ENCODE assay signal across 9 cellular contexts in genomic region chrX:78650906-78651437, GRCh38. TPM values are rescaled to one million over a fixed set of nuclear protein-coding genes. Genes with fewer than 3 reads are reported as not detected.
DNase-seq lines count a peak whose midpoint lies in the region; ATAC-seq, FAIRE-seq and TF ChIP-seq lines count a peak whose summit lies in the region.
"Had no signal": no experiment of that assay in that cellular context is flagged by ENCODE, and none has a peak within 500 bp of the region (broad histone marks: within the 10 kb centered on the region; RNA-seq: fewer than 3 reads in every experiment).

No MANE protein-coding gene starts in this region.

- no peak overlapping the region for H3K27ac ChIP-seq in kidney (ENCODE audit: low read depth in 2 of 2, low read length in 2 of 2)

- no peak overlapping the region for H3K9ac ChIP-seq in kidney (ENCODE audit: low read length in 2 of 2)

- no peaks in the 10 kb centered on the region for H3K4me1 ChIP-seq in kidney (ENCODE audit: control insufficient read depth in 1 of 2, insufficient read depth in 1 of 2, low read depth in 1 of 2, low read length in 2 of 2)

- H3K9me3 Mint-ChIP-seq in activated T-cell treated with anti-CD3 and anti-CD28 coated beads, Interleukin-2, amount 50 U/mL, for 4 hours, result peaks cover 14% of the 10 kb centered on the region
- H3K9me3 Mint-ChIP-seq in T-cell, result peaks cover 0 to 5% (median 1%) of the 10 kb centered on the region in 3 donors

- intact Hi-C loops in kidney (cut with DNase I), result no loop called here

- FAIRE-seq in kidney (lab: Jason Lieb, UNC), result no peak

- POLR2A ChIA-PET in T-cell (lab: Charles Lee), result interaction anchor here in 1 of 2 donors (0.6 kb wide), 1 partner anchor 14 kb away, joined by 4 read pairs; no protein-coding TSS in a partner anchor

- no peaks in the 10 kb centered on the region for H3K27me3 Mint-ChIP-seq in activated T-cell treated with anti-CD3 and anti-CD28 coated beads, Interleukin-2, amount 50 U/mL, for 4 hours (ENCODE audit: low read depth)
- peaks cover 0 to 11% of the 10 kb centered on the region in 2 donors for H3K27me3 Mint-ChIP-seq in T-cell

- peak overlapping the region; percentile 35 for H3K4me3 Mint-ChIP-seq in activated T-cell treated with anti-CD3 and anti-CD28 coated beads, Interleukin-2, amount 50 U/mL, for 4 hours
- H3K4me3 Mint-ChIP-seq in T-cell, result peak overlapping the region in 2 of 3 donors; percentile 49 to 55

- H3K4me3 ChIP-seq in retinal pigment epithelial cell (ENCODE audit: low read length), result no peak overlapping the region
- H3K4me3 ChIP-seq in kidney (ENCODE audit: low read length in 2 of 2), result no peak overlapping the region

- CTCF ChIA-PET in T-cell (lab: Charles Lee), result no interaction called here

- H3K36me3 ChIP-seq in kidney (ENCODE audit: control insufficient read depth in 1 of 2, insufficient read depth in 2 of 2, low read length in 2 of 2), result no peaks in the 10 kb centered on the region

- no peaks in the 10 kb centered on the region for H3K36me3 Mint-ChIP-seq in activated T-cell treated with anti-CD3 and anti-CD28 coated beads, Interleukin-2, amount 50 U/mL, for 4 hours (ENCODE audit: insufficient read depth)
- H3K36me3 Mint-ChIP-seq in T-cell, result peaks cover 2% of the 10 kb centered on the region

- peaks cover 21% of the 10 kb centered on the region for H3K4me1 Mint-ChIP-seq in activated T-cell treated with anti-CD3 and anti-CD28 coated beads, Interleukin-2, amount 50 U/mL, for 4 hours (ENCODE audit: low read depth)
- peaks cover 19 to 25% (median 20%) of the 10 kb centered on the region in 3 donors for H3K4me1 Mint-ChIP-seq in T-cell

- peak; percentile 66 to 81 for ATAC-seq in activated T-cell treated with anti-CD3 and anti-CD28 coated beads, Interleukin-2, amount 50 U/mL, for 4 hours
- ATAC-seq in HG03095 (IDR thresholded peaks at IDR 0.05; ENCODE audit: unreplicated experiment) (peak; percentile 83), T-cell (replicated peaks in 1 of 4) (peak; percentile 50 to 75 (median 68))

- no peaks in the 10 kb centered on the region for H3K9me3 ChIP-seq in kidney (ENCODE audit: control insufficient read depth in 1 of 2, low read length in 2 of 2)

- no peak for TF ChIP-seq CTCF in retinal pigment epithelial cell (conservative IDR thresholded peaks at IDR 0.05; ENCODE audit: low read depth, low read length)
- no peak for TF ChIP-seq CTCF in GM20000 (IDR thresholded peaks at IDR 0.05; ENCODE audit: extremely low read depth, missing control alignments)
- no peak for TF ChIP-seq CTCF in kidney (IDR thresholded peaks at IDR 0.05; ENCODE audit: borderline replicate concordance, extremely low read depth, insufficient read depth)

- peak overlapping the region; percentile 9 to 20 for H3K27ac Mint-ChIP-seq in T-cell

- DNase-seq in activated T-cell treated with anti-CD3 and anti-CD28 coated beads, Interleukin-2, amount 50 U/mL, for 4 hours, result no peak
- DNase-seq in activated T-cell treated with anti-CD3 and anti-CD28 coated beads, Interleukin-2, amount 50 U/mL, for 1 hour, result no peak
- DNase-seq in T-cell, result no peak
- peak; percentile 5 for DNase-seq in retinal pigment epithelial cell (ENCODE audit: low read depth)
- DNase-seq in activated effector memory CD4-positive, alpha-beta T cell treated with anti-CD3 and anti-CD28 coated beads, Interleukin-2, amount 50 U/mL, for 16 hours, result no peak
- no peak for DNase-seq in GM20000 (ENCODE audit: low spot score)
- no peak for DNase-seq in kidney

RNA-seq across cellular contexts. Expression of gene RTL3, which starts 8.2 kb away (rescaled TPM):
- not detected for total RNA-seq in activated T-cell treated with anti-CD3 and anti-CD28 coated beads, Interleukin-2, amount 50 U/mL, for 4 hours
- total RNA-seq in T-cell (not detected), kidney (not detected)
- not detected for polyA plus RNA-seq in kidney (ENCODE audit: insufficient read depth, low read depth, low replicate concordance)
- total RNA-seq: Daoy had no signal
